In genomic region chr9:98081477-98082219, GRCh38 we compare ENCODE assay signal across 8 cellular contexts. TPM values are rescaled to one million over a fixed set of nuclear protein-coding genes. Genes with fewer than 3 reads are reported as not detected.
DNase-seq lines count a peak whose midpoint lies in the region; ATAC-seq and TF ChIP-seq lines count a peak whose summit lies in the region.

No MANE protein-coding gene starts in this region.

- 90% methylated on average over 6 of the region's 6 CpGs for WGBS in hepatocyte (ENCODE audit: low lambda C conversion rate, missing lambda C conversion rate)
- WGBS in sigmoid colon, 2 donors, result 19 to 60% methylated on average over 6 of the region's 6 CpGs

- H2AFZ ChIP-seq in hepatocyte, result no peak overlapping the region

- H3K27me3 ChIP-seq in hepatocyte (no peaks in the 10 kb centered on the region), sigmoid colon (no peaks in the 10 kb centered on the region)

- H3K79me2 ChIP-seq in hepatocyte, result peaks cover 7% of the 10 kb centered on the region

- H3K9me2 ChIP-seq in hepatocyte (replicated peaks; ENCODE audit: insufficient read depth), result no peaks in the 10 kb centered on the region

- no peak for TF ChIP-seq EP300 in sigmoid colon (IDR thresholded peaks at IDR 0.05)

- TF ChIP-seq CTCF in hepatocyte (IDR thresholded peaks at IDR 0.05; ENCODE audit: poor library complexity), result no peak
- no peak for TF ChIP-seq CTCF in sigmoid colon (IDR thresholded peaks at IDR 0.05)

- H3K4me2 ChIP-seq in hepatocyte, result no peak overlapping the region

- H3K27ac ChIP-seq in hepatocyte (no peak overlapping the region), sigmoid colon (peak overlapping the region in 1 of 4 donors; percentile 9)

- H3K4me1 ChIP-seq in hepatocyte (ENCODE audit: insufficient read depth) (no peaks in the 10 kb centered on the region), sigmoid colon (peaks cover 0 to 25% (median 14%) of the 10 kb centered on the region in 4 donors)

- peak; percentile 77 for DNase-seq in HT1080 (ENCODE audit: low read depth)
- peak; percentile 45 for DNase-seq in activated CD8-positive, alpha-beta memory T cell treated with anti-CD3 and anti-CD28 coated beads, Interleukin-2, amount 50 U/mL, for 4 hours
- peak; percentile 37 for DNase-seq in hepatocyte (ENCODE audit: low spot score)
- DNase-seq in stimulated activated CD8-positive, alpha-beta memory T cell treated with anti-CD3 and anti-CD28 coated beads, Interleukin-15, amount 100 ng/mL, for 48 hours (ENCODE audit: low read depth in 2 of 2), result peak; percentile 27 to 52
- DNase-seq in sigmoid colon, result no peak
- no peak for DNase-seq in amniotic stem cell (lab: John Stamatoyannopoulos, UW)
- no peak for DNase-seq in left ventricle myocardium superior

- TF ChIP-seq POLR2A in sigmoid colon (IDR thresholded peaks at IDR 0.05), result no peak

- ATAC-seq in HG03175 (IDR thresholded peaks at IDR 0.05; ENCODE audit: unreplicated experiment) (no peak), left ventricle myocardium superior (no peak)

- H3K9me3 ChIP-seq in hepatocyte (ENCODE audit: low read depth) (no peaks in the 10 kb centered on the region), sigmoid colon (no peaks in the 10 kb centered on the region)

- intact Hi-C loops in sigmoid colon (cut with DNase I) (no loop called here), left ventricle myocardium superior (cut with micrococcal nuclease) (no loop called here)

- H3K4me3 ChIP-seq in hepatocyte, result no peak overlapping the region
- no peak overlapping the region for H3K4me3 ChIP-seq in sigmoid colon

- H3K36me3 ChIP-seq in hepatocyte (replicated peaks; ENCODE audit: insufficient read depth, low read depth) (no peaks in the 10 kb centered on the region), sigmoid colon (peaks cover 0 to 70% (median 14%) of the 10 kb centered on the region in 4 donors)

- H4K20me1 ChIP-seq in hepatocyte (ENCODE audit: insufficient read depth, poor library complexity, severe bottlenecking), result no peaks in the 10 kb centered on the region

RNA-seq across cellular contexts. Expression of gene NANS, which starts 25.1 kb away (rescaled TPM):
- 92.2 and 93.3 TPM in 2 replicates for total RNA-seq in HT1080 (2014; rRNA removed; shearing (Covaris generic))
- polyA plus RNA-seq in HT1080 (2015; cell fraction: cytosol; rRNA removed), result 59.2 and 68.4 TPM in 2 replicates
- polyA plus RNA-seq in HT1080 (2015; cell fraction: nucleus; rRNA removed), result 45.9 and 50.4 TPM in 2 replicates
- total RNA-seq in hepatocyte, result 62.9 and 65.5 TPM in 2 replicates
- 88.8 and 116 TPM in 2 replicates for polyA plus RNA-seq in hepatocyte
- 10 to 100 TPM; 24.6 to 38.1 (median 28.4) TPM for total RNA-seq in sigmoid colon
- polyA plus RNA-seq in sigmoid colon, result 100 to 1,000 TPM; 316 to 470 (median 434) TPM
- 35.9 TPM for total RNA-seq in left ventricle myocardium superior

RNA-seq across cellular contexts. Expression of gene TRIM14, which starts 37.4 kb away (rescaled TPM):
- total RNA-seq in HT1080 (2014; rRNA removed; shearing (Covaris generic)), result 26.8 and 31.0 TPM in 2 replicates
- 25.7 and 25.9 TPM in 2 replicates for polyA plus RNA-seq in HT1080 (2015; cell fraction: cytosol; rRNA removed)
- 16.0 and 23.2 TPM in 2 replicates for polyA plus RNA-seq in HT1080 (2015; cell fraction: nucleus; rRNA removed)
- total RNA-seq in hepatocyte (10.0 and 12.2 TPM in 2 replicates), sigmoid colon (10 to 100 TPM in 2 of 4 donors, 1 to 10 TPM in 2; 7.2 to 13.2 (median 9.0) TPM), left ventricle myocardium superior (4.0 TPM)
- polyA plus RNA-seq in hepatocyte (7.4 and 8.1 TPM in 2 replicates), sigmoid colon (10 to 100 TPM; 14.4 to 40.1 (median 17.8) TPM)

Comparison
In these comparisons a context has a peak if more than half of its experiments do, and no peak if none do; other contexts are left out.
1. DNase-seq: peak in HT1080 (single experiment), activated CD8-positive, alpha-beta memory T cell treated with anti-CD3 and anti-CD28 coated beads, Interleukin-2, amount 50 U/mL, for 4 hours (single experiment), hepatocyte (single experiment) and stimulated activated CD8-positive, alpha-beta memory T cell treated with anti-CD3 and anti-CD28 coated beads, Interleukin-15, amount 100 ng/mL, for 48 hours (2 of 2); none in sigmoid colon (single experiment), amniotic stem cell (single experiment) and left ventricle myocardium superior (single experiment).